In the genomic region with DNA sequence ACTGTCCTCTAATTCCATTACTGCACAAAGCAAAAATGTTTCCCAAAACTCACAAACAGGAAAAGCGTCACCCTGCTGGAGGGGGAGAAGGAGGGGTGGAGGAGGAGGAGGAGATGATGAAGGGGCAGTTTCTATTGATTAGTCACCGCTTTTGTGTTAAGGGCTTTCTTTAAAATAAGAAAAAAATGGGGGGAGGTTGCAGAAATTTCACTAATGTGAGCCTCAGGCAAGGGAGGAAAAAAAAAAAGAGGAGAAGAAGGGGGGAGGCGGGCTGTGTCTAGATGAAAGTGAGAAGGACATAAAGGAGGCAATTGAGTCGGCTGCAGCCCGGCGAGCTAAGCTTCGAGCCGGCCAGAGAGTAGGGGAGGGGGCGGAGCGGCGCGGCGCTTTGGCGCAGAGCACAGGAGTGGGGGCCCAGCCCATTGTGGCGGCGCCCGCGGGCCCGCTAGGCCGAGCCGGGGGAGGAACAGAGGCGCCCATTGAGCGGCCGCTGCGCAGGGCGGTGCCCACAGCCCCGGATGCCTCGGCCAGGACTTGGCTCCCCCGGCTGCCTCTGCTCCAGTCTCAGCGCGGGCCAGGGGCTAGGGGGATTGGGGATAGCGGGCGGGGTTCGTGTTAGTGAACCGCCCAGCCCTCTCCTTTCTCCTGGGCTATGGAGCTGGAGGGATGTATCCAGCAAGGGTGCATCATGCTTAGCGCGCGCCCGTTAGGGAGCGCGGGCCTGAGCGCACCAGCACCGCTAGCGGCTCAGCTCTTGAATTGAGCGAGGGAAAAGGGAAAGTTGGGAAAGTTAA, we compare ENCODE assay signal across 9 cellular contexts. TPM values are rescaled to one million over a fixed set of nuclear protein-coding genes. Genes with fewer than 3 reads are reported as not detected.
DNase-seq lines count a peak whose midpoint lies in the region; ATAC-seq and TF ChIP-seq lines count a peak whose summit lies in the region.
"Had no signal": no experiment of that assay in that cellular context is flagged by ENCODE, and none has a peak within 500 bp of the region (broad histone marks: within the 10 kb centered on the region; RNA-seq: fewer than 3 reads in every experiment).

No MANE protein-coding gene starts in this region.

- no peak for TF ChIP-seq CTCF in fibroblast of mammary gland (conservative IDR thresholded peaks at IDR 0.05; ENCODE audit: control insufficient read depth, insufficient read depth, low read depth, low read length)
- no peak for TF ChIP-seq CTCF in sigmoid colon (IDR thresholded peaks at IDR 0.05)
- no peak for TF ChIP-seq CTCF in dorsolateral prefrontal cortex (IDR thresholded peaks at IDR 0.05 in 54 of 56, conservative IDR thresholded peaks at IDR 0.05 in 2 of 56; ENCODE audit: low read depth in 1 of 56, partially characterized antibody in 56 of 56)

- H3K4me3 ChIP-seq in fibroblast of mammary gland (ENCODE audit: control insufficient read depth, low read depth, low read length) (no peak overlapping the region), sigmoid colon (peak overlapping the region in 1 of 4 donors; percentile 17), dorsolateral prefrontal cortex (peak overlapping the region in 14 of 59 donors; percentile 5 to 44 (median 20))

- TF ChIP-seq EP300 in sigmoid colon (IDR thresholded peaks at IDR 0.05): no peak

- peaks cover 58 to 100% (median 96%) of the 10 kb centered on the region in 3 donors for H3K27me3 ChIP-seq in sigmoid colon
- H3K27me3 ChIP-seq in dorsolateral prefrontal cortex: peaks cover 14 to 100% (median 98%) of the 10 kb centered on the region in 45 donors

- no peak overlapping the region for H3K27ac ChIP-seq in sigmoid colon
- H3K27ac ChIP-seq in dorsolateral prefrontal cortex: no peak overlapping the region

- peak; percentile 50 for DNase-seq in GM04503 (ENCODE audit: low read depth)
- peak; percentile 62 for DNase-seq in NCI-H2227 treated with DMSO at 0.1 percent for 48 hours (lab: John Stamatoyannopoulos, UW)
- peak; percentile 47 for DNase-seq in fibroblast of mammary gland (ENCODE audit: low read depth)
- DNase-seq in sciatic nerve (ENCODE audit: low spot score): no peak
- DNase-seq in sigmoid colon: no peak
- no peak for DNase-seq in activated CD4-positive, alpha-beta T cell treated with anti-CD3 and anti-CD28 coated beads for 48 hours
- no peak for DNase-seq in dorsolateral prefrontal cortex
- DNase-seq: activated CD4-positive, alpha-beta T cell treated with anti-CD3 and anti-CD28 coated beads, Interleukin-2, amount 50 U/mL, for 4 hours; NCI-H526 treated with DMSO at 0.1 percent for 48 hours had no signal

- no peaks in the 10 kb centered on the region for H3K36me3 ChIP-seq in sigmoid colon

- no peak for TF ChIP-seq POLR2A in sigmoid colon (IDR thresholded peaks at IDR 0.05)

- peak; percentile 77 for ATAC-seq in sciatic nerve

- WGBS in sigmoid colon, 2 donors: 4% methylated on average over 45 of the region's 45 CpGs

- peaks cover 0 to 21% (median 20%) of the 10 kb centered on the region in 4 donors for H3K4me1 ChIP-seq in sigmoid colon

- H3K9me3 ChIP-seq in sigmoid colon: no peaks in the 10 kb centered on the region

- intact Hi-C loops in sciatic nerve (cut with DNase I) (no loop called here), sigmoid colon (cut with DNase I) (no loop called here), dorsolateral prefrontal cortex (cut with DNase I) (no loop called here)

RNA-seq across cellular contexts. Expression of a gene that starts 7.9 kb away (rescaled TPM):
- not detected for total RNA-seq in sciatic nerve
- not detected for total RNA-seq in sigmoid colon
- polyA plus RNA-seq in sigmoid colon: not detected
- total RNA-seq in dorsolateral prefrontal cortex: 1 to 10 TPM in 2 of 120 experiments, under 1 TPM in 19, not detected in 99; 0.17 to 1.8 (median 0.39) TPM

Comparison
In these comparisons a context has a peak if more than half of its experiments do, and no peak if none do; other contexts are left out.
1. DNase-seq: peak in GM04503 (single experiment), NCI-H2227 treated with DMSO at 0.1 percent for 48 hours (single experiment) and fibroblast of mammary gland (single experiment); none in sciatic nerve (single experiment), sigmoid colon (single experiment), activated CD4-positive, alpha-beta T cell treated with anti-CD3 and anti-CD28 coated beads for 48 hours (single experiment) and dorsolateral prefrontal cortex (0 of 10).